8 cellular contexts compared by ENCODE assay signal in genomic region chr15:64092864-64093626, GRCh38.
A peak's percentile ranks its signal among the peaks of the same experiment; 100 is the strongest.
DNase-seq lines count a peak whose midpoint lies in the region; ATAC-seq and TF ChIP-seq lines count a peak whose summit lies in the region.

No MANE protein-coding gene starts in this region.

- no peak for TF ChIP-seq EP300 in Ishikawa (IDR thresholded peaks at IDR 0.05; ENCODE audit: borderline replicate concordance)

- peak; percentile 6 for TF ChIP-seq CTCF in AG09309 (IDR thresholded peaks at IDR 0.05; ENCODE audit: control insufficient read depth, insufficient read depth, low read depth, low read length, missing control alignments)

- peak overlapping the region; percentile 89 for H3K27ac ChIP-seq in layer of hippocampus (ENCODE audit: low read depth, low read length)

- peak overlapping the region; percentile 98 for H3K27ac Mint-ChIP-seq in central memory CD8-positive, alpha-beta T cell (ENCODE audit: low read depth)

- peaks cover 18% of the 10 kb centered on the region for H3K36me3 Mint-ChIP-seq in central memory CD8-positive, alpha-beta T cell (ENCODE audit: insufficient read depth)

- no peaks in the 10 kb centered on the region for H3K9me3 Mint-ChIP-seq in central memory CD8-positive, alpha-beta T cell

- ATAC-seq in central memory CD8-positive, alpha-beta T cell (replicated peaks; ENCODE audit: extremely low read depth, poor library complexity, severe bottlenecking), result no peak
- ATAC-seq in HG02870 (IDR thresholded peaks at IDR 0.05; ENCODE audit: unreplicated experiment), result no peak

- DNase-seq in AG09309 (ENCODE audit: low read depth) (no peak), T follicular helper cell (ENCODE audit: low read depth) (peak; percentile 1)
- peak in 1 of 2 donors; percentile 20 for DNase-seq in central memory CD8-positive, alpha-beta T cell (ENCODE audit: low spot score in 2 of 2)
- DNase-seq in stimulated activated CD4-positive, alpha-beta T cell treated with anti-CD3 and anti-CD28 coated beads, Interleukin-4, amount 100 ng/mL, for 24 hours, result peak; percentile 39

- H3K4me1 Mint-ChIP-seq in central memory CD8-positive, alpha-beta T cell, result peaks cover 80% of the 10 kb centered on the region

- no peak for TF ChIP-seq RAD21 in Ishikawa (IDR thresholded peaks at IDR 0.05; ENCODE audit: low read depth)

- H3K4me3 Mint-ChIP-seq in central memory CD8-positive, alpha-beta T cell, result peak overlapping the region; percentile 100

- peak overlapping the region; percentile 72 for H3K4me3 ChIP-seq in AG09309 (ENCODE audit: control insufficient read depth, low read depth, low read length)

- no peaks in the 10 kb centered on the region for H3K27me3 Mint-ChIP-seq in central memory CD8-positive, alpha-beta T cell

- TF ChIP-seq POLR2A in GM18526 (IDR thresholded peaks at IDR 0.05; ENCODE audit: extremely low read depth, insufficient read length), result peak; percentile 33

- no peaks in the 10 kb centered on the region for H3K27me3 ChIP-seq in layer of hippocampus (ENCODE audit: control insufficient read depth, insufficient read depth, low read length)

TF ChIP-seq in Ishikawa, 13 proteins besides CTCF, POLR2A, EP300 and RAD21:
- TF ChIP-seq USF1 (IDR thresholded peaks at IDR 0.05), result peak; percentile 90
- TF ChIP-seq CEBPB (IDR thresholded peaks at IDR 0.05), result no peak
TF ChIP-seq in Ishikawa: peak in this region for 1.
